1 cellular context compared by ENCODE assay signal in the genomic region with DNA sequence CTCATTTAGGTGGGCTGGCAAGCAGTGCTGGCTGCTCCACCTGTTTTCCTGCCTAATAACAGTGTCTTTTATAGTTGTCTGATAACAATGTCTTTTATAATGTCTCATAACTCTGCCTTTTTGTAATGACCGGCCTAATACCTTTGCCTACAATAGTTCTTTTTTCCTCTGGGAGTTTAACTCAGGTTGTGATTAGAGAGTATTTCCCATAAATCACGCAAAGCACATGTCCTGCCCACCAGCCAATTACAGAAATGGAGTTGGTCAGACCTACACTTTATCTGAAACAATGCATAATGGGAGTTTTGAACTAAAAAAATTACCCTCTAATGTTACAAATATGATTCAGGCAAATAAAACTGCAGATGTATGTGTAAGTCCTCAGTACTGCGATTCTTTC.
TF ChIP-seq lines count a peak whose summit lies in the region.

No MANE protein-coding gene starts in this region.

TF ChIP-seq in GM23338, 12 proteins besides CTCF, POLR2A, EP300 and RAD21 (continued from another document):
- TF ChIP-seq, protein P1, sequence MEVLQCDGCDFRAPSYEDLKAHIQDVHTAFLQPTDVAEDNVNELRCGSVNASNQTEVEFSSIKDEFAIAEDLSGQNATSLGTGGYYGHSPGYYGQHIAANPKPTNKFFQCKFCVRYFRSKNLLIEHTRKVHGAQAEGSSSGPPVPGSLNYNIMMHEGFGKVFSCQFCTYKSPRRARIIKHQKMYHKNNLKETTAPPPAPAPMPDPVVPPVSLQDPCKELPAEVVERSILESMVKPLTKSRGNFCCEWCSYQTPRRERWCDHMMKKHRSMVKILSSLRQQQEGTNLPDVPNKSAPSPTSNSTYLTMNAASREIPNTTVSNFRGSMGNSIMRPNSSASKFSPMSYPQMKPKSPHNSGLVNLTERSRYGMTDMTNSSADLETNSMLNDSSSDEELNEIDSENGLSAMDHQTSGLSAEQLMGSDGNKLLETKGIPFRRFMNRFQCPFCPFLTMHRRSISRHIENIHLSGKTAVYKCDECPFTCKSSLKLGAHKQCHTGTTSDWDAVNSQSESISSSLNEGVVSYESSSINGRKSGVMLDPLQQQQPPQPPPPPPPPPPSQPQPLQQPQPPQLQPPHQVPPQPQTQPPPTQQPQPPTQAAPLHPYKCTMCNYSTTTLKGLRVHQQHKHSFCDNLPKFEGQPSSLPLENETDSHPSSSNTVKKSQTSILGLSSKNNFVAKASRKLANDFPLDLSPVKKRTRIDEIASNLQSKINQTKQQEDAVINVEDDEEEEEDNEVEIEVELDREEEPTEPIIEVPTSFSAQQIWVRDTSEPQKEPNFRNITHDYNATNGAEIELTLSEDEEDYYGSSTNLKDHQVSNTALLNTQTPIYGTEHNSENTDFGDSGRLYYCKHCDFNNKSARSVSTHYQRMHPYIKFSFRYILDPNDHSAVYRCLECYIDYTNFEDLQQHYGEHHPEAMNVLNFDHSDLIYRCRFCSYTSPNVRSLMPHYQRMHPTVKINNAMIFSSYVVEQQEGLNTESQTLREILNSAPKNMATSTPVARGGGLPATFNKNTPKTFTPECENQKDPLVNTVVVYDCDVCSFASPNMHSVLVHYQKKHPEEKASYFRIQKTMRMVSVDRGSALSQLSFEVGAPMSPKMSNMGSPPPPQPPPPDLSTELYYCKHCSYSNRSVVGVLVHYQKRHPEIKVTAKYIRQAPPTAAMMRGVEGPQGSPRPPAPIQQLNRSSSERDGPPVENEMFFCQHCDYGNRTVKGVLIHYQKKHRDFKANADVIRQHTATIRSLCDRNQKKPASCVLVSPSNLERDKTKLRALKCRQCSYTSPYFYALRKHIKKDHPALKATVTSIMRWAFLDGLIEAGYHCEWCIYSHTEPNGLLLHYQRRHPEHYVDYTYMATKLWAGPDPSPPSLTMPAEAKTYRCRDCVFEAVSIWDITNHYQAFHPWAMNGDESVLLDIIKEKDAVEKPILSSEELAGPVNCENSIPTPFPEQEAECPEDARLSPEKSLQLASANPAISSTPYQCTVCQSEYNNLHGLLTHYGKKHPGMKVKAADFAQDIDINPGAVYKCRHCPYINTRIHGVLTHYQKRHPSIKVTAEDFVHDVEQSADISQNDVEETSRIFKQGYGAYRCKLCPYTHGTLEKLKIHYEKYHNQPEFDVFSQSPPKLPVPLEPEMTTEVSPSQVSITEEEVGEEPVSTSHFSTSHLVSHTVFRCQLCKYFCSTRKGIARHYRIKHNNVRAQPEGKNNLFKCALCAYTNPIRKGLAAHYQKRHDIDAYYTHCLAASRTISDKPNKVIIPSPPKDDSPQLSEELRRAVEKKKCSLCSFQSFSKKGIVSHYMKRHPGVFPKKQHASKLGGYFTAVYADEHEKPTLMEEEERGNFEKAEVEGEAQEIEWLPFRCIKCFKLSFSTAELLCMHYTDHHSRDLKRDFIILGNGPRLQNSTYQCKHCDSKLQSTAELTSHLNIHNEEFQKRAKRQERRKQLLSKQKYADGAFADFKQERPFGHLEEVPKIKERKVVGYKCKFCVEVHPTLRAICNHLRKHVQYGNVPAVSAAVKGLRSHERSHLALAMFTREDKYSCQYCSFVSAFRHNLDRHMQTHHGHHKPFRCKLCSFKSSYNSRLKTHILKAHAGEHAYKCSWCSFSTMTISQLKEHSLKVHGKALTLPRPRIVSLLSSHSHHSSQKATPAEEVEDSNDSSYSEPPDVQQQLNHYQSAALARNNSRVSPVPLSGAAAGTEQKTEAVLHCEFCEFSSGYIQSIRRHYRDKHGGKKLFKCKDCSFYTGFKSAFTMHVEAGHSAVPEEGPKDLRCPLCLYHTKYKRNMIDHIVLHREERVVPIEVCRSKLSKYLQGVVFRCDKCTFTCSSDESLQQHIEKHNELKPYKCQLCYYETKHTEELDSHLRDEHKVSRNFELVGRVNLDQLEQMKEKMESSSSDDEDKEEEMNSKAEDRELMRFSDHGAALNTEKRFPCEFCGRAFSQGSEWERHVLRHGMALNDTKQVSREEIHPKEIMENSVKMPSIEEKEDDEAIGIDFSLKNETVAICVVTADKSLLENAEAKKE (CRISPR knock-in tag; IDR thresholded peaks at IDR 0.05): no peak
- TF ChIP-seq ZNF331 (CRISPR knock-in tag; IDR thresholded peaks at IDR 0.05; ENCODE audit: low read depth) (no peak), REST (IDR thresholded peaks at IDR 0.05; ENCODE audit: unreplicated experiment) (no peak), EZH2phosphoT487 (IDR thresholded peaks at IDR 0.05; ENCODE audit: unreplicated experiment) (no peak), STAT1 (IDR thresholded peaks at IDR 0.05; ENCODE audit: unreplicated experiment) (no peak)
TF ChIP-seq in GM23338: peak in this region for 0.
